In the genomic region with DNA sequence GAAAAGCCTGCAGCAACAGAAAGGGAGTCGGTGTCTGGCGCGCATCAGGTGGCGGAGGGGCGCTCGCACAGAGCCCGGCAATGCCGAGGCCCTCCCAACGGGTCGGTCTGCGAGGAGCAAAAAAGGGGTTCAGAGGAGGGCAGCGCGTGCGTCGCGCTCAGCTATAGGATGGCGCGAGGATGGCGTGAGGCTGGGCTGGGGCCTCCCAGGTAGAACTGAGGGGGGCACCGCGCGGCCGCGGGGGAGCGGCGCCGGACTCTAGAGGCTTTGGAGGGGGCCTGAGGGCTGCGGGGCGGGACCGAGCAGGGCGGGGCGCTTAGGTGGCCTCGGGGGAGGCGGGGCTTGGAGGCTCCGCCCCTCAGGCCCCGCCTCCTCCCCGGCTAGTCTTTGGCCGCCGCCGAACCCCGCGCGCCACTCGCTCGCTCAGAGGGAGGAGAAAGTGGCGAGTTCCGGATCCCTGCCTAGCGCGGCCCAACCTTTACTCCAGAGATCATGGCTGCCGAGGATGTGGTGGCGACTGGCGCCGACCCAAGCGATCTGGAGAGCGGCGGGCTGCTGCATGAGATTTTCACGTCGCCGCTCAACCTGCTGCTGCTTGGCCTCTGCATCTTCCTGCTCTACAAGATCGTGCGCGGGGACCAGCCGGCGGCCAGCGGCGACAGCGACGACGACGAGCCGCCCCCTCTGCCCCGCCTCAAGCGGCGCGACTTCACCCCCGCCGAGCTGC, we compare ENCODE assay signal across 8 cellular contexts. TPM values are rescaled to one million over a fixed set of nuclear protein-coding genes. Genes with fewer than 3 reads are reported as not detected.
A peak's percentile ranks its signal among the peaks of the same experiment; 100 is the strongest.
DNase-seq lines count a peak whose midpoint lies in the region; ATAC-seq and TF ChIP-seq lines count a peak whose summit lies in the region.

Gene PGRMC1, plus strand, starts transcription at position 414 of the 727 bp plus-strand sequence. Its CDS starts 79 bp downstream, at position 493.

- peak within 1 kb of the TSS; percentile 87 to 88 for H3K27ac ChIP-seq in ascending aorta
- peak within 1 kb of the TSS; percentile 53 to 83 for H3K27ac ChIP-seq in aorta (ENCODE audit: low read depth in 1 of 2, low read length in 2 of 2)

- H3K9me3 Mint-ChIP-seq in T-helper 2 cell treated with Interferon-gamma antibody and Interleukin-4, amounts not matched to agents 5 μg/mL and 100 μg/mL, for 36 hours, result no peaks in the 10 kb centered on the region

- H3K27me3 Mint-ChIP-seq in T-helper 2 cell treated with Interferon-gamma antibody and Interleukin-4, amounts not matched to agents 5 μg/mL and 100 μg/mL, for 36 hours (ENCODE audit: low read depth), result peaks cover 30% of the 10 kb centered on the region

- no peaks in the 10 kb centered on the region for H3K4me1 ChIP-seq in ascending aorta
- peaks cover 0 to 5% of the 10 kb centered on the region in 2 donors for H3K4me1 ChIP-seq in aorta (ENCODE audit: control insufficient read depth in 1 of 2, insufficient read depth in 2 of 2, low read length in 2 of 2)

- TF ChIP-seq CTCF in GM13976 (IDR thresholded peaks at IDR 0.05; ENCODE audit: borderline replicate concordance, control extremely low read depth, extremely low read depth, insufficient read depth, missing control alignments) (no peak), ascending aorta (IDR thresholded peaks at IDR 0.05) (peak in 1 of 3 experiments; percentile 3)

- DNase-seq in GM13976 (ENCODE audit: low spot score), result peak; percentile 92
- peak; percentile 59 for DNase-seq in NCI-H128 (lab: John Stamatoyannopoulos, UW; ENCODE audit: unreplicated experiment)
- peak; percentile 75 for DNase-seq in T-helper 2 cell treated with Interferon-gamma antibody and Interleukin-4, amounts not matched to agents 5 μg/mL and 100 μg/mL, for 36 hours (ENCODE audit: low spot score)
- DNase-seq in ascending aorta (ENCODE audit: low spot score in 2 of 2), result peak; percentile 24 to 88
- peak; percentile 61 for DNase-seq in hepatic stellate cell (ENCODE audit: low spot score)
- DNase-seq in renal cortical epithelial cell (ENCODE audit: low read depth), result peak; percentile 42
- DNase-seq in aorta, result peak; percentile 87 to 91

- WGBS in aorta, 2 donors, result 1 to 33% methylated on average over 59 to 77 of the region's 77 CpGs

- H3K4me3 Mint-ChIP-seq in T-helper 2 cell treated with Interferon-gamma antibody and Interleukin-4, amounts not matched to agents 5 μg/mL and 100 μg/mL, for 36 hours, result peak within 1 kb of the TSS; percentile 94

- ATAC-seq in HG02678 (IDR thresholded peaks at IDR 0.05; ENCODE audit: unreplicated experiment) (peak; percentile 93), aorta (ENCODE audit: low FRiP score) (peak; percentile 95)

- peaks cover 10% of the 10 kb centered on the region for H3K36me3 Mint-ChIP-seq in T-helper 2 cell treated with Interferon-gamma antibody and Interleukin-4, amounts not matched to agents 5 μg/mL and 100 μg/mL, for 36 hours (ENCODE audit: low read depth)

- intact Hi-C loops in ascending aorta (cut with DNase I) (loop anchor here (5.0 to 10.0 kb wide), 5 partner anchors 259 to 639 kb away; partner anchors contain the start of genes NDUFA1, NKRF and RNF113A), aorta (cut with DNase I) (no loop called here)

- peak within 1 kb of the TSS; percentile 84 for H3K27ac Mint-ChIP-seq in T-helper 2 cell treated with Interferon-gamma antibody and Interleukin-4, amounts not matched to agents 5 μg/mL and 100 μg/mL, for 36 hours

- H3K4me3 ChIP-seq in ascending aorta, result peak within 1 kb of the TSS; percentile 71 to 76
- peak within 1 kb of the TSS; percentile 43 to 63 for H3K4me3 ChIP-seq in aorta (ENCODE audit: low read length in 2 of 2)

- H3K27me3 ChIP-seq in ascending aorta (no peaks in the 10 kb centered on the region), aorta (ENCODE audit: control insufficient read depth in 1 of 2, insufficient read depth in 2 of 2, low read length in 1 of 2) (no peaks in the 10 kb centered on the region)

- H3K36me3 ChIP-seq in ascending aorta (no peaks in the 10 kb centered on the region), aorta (ENCODE audit: control insufficient read depth in 1 of 2, insufficient read depth in 2 of 2, low read length in 1 of 2) (no peaks in the 10 kb centered on the region)

- in situ Hi-C loops in GM13976 (cut with MboI; ENCODE audit: low sequenced_read_pairs, unreplicated experiment), result no loop called here

- no peaks in the 10 kb centered on the region for H3K9me3 ChIP-seq in ascending aorta
- no peaks in the 10 kb centered on the region for H3K9me3 ChIP-seq in aorta (ENCODE audit: control insufficient read depth, low read length)

- peaks cover 23% of the 10 kb centered on the region for H3K4me1 Mint-ChIP-seq in T-helper 2 cell treated with Interferon-gamma antibody and Interleukin-4, amounts not matched to agents 5 μg/mL and 100 μg/mL, for 36 hours (ENCODE audit: low read depth)

RNA-seq across cellular contexts. Expression of gene PGRMC1, which starts in this region (rescaled TPM):
- total RNA-seq in ascending aorta, result 117 TPM
- 153 and 259 TPM in 2 replicates for total RNA-seq in renal cortical epithelial cell
- total RNA-seq in aorta, result 10 to 100 TPM; 79.0 to 92.8 TPM
- polyA plus RNA-seq in aorta, result 10 to 100 TPM; 64.9 to 90.7 TPM

Comparison
In these comparisons a context has a peak if more than half of its experiments do, and no peak if none do; other contexts are left out.
1. Peak in every context shown above with its lines: DNase-seq, ATAC-seq, H3K4me3 ChIP-seq and H3K27ac ChIP-seq.
2. DNase-seq: peak in every context shown above with its lines; median percentile 92 in GM13976; 89 in aorta; 75 in T-helper 2 cell treated with Interferon-gamma antibody and Interleukin-4, amounts not matched to agents 5 μg/mL and 100 μg/mL, for 36 hours; 61 in hepatic stellate cell; 59 in NCI-H128; 56 in ascending aorta; 42 in renal cortical epithelial cell.